33 cellular contexts compared by ENCODE assay signal in the genomic region with DNA sequence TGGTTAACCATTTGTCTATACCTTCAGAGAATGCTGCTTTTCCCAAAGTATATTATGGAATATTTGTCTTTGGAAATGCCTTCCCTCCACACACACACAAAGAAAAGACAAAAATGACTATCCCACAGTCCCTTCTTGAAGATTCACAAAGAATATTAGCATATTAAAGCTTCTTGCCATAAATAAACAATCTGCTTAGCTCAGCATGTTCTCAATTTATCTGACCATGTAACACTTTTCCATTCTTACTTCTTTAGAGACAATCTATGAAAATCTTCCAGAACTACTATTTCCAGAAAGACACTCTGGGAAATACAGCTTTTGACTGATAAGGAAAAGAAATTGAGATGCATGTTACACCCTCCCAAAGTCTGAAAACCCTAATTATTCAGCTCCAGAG. TPM values are rescaled to one million over a fixed set of nuclear protein-coding genes. Genes with fewer than 3 reads are reported as not detected.
"Had no signal": no experiment of that assay in that cellular context is flagged by ENCODE, and none has a peak within 500 bp of the region (broad histone marks: within the 10 kb centered on the region; RNA-seq: fewer than 3 reads in every experiment).

No MANE protein-coding gene starts in this region.

- H3K27ac ChIP-seq: neutrophil, pancreas, psoas muscle, skin epidermis, suprapubic skin, testis, tibial artery, transverse colon, upper lobe of right lung, uterus had no signal

- H3K4me3 ChIP-seq: pancreas, psoas muscle, skin epidermis, smooth muscle cell, spleen, suprapubic skin, testis, tibial artery, transverse colon, upper lobe of right lung, uterus had no signal

- H3K4me2 ChIP-seq: smooth muscle cell had no signal

- H3K36me3 ChIP-seq: neutrophil, pancreas, suprapubic skin, transverse colon, upper lobe of right lung, uterus had no signal

- H3K36me3 Mint-ChIP-seq: naive thymus-derived CD4-positive, alpha-beta T cell; natural killer cell treated with Interleukin-12 subunit alpha and Interleukin-12 subunit beta and Interleukin-15 and Interleukin-18, amount 100 ng/mL, for 72 hours; stimulated activated memory B cell treated with anti-CD40 and anti-IgM and Interleukin-4, amounts not matched to agents 10 μg/mL and 1 μg/mL and 100 μg/mL, for 72 hours had no signal

- DNase-seq: naive thymus-derived CD4-positive, alpha-beta T cell; nephron progenitor cell; nucleus accumbens; pancreas; posterior cingulate gyrus; psoas muscle; right cardiac atrium; spleen; stimulated activated CD4-positive, alpha-beta T cell treated with anti-CD3 and anti-CD28 coated beads, Interleukin-12 subunit alpha, Interleukin-12 subunit beta, amount 100 ng/mL, for 4 hours; stimulated activated CD4-positive, alpha-beta T cell treated with anti-CD3 and anti-CD28 coated beads, Interleukin-1b, Interleukin-23, amount 100 ng/mL, for 48 hours; stimulated activated CD4-positive, alpha-beta T cell treated with anti-CD3 and anti-CD28 coated beads, Interleukin-4, amount 100 ng/mL, for 1 hour; stimulated activated CD4-positive, alpha-beta T cell treated with anti-CD3 and anti-CD28 coated beads, Interleukin-4, amount 100 ng/mL, for 4 hours; stimulated activated CD8-positive, alpha-beta memory T cell treated with anti-CD3 and anti-CD28 coated beads, Interleukin-4, amount 100 ng/mL, for 48 hours; stimulated activated naive CD4-positive, alpha-beta T cell; stimulated activated naive CD8-positive, alpha-beta T cell treated with anti-CD3 and anti-CD28 coated beads, Interleukin-15, amount 100 ng/mL, for 72 hours; stimulated activated naive CD8-positive, alpha-beta T cell treated with anti-CD3 and anti-CD28 coated beads, Interleukin-15, Interleukin-2, amounts not matched to agents 100 U/mL and 50 U/mL, for 24 hours; substantia nigra; testis; tibial artery; transverse colon; upper lobe of right lung; uterus had no signal

- H3K27ac Mint-ChIP-seq: naive thymus-derived CD4-positive, alpha-beta T cell; natural killer cell treated with Interleukin-12 subunit alpha and Interleukin-12 subunit beta and Interleukin-15 and Interleukin-18, amount 100 ng/mL, for 72 hours; nephron progenitor cell; progenitor cell of endocrine pancreas; stimulated activated memory B cell treated with anti-CD40 and anti-IgM and Interleukin-4, amounts not matched to agents 10 μg/mL and 1 μg/mL and 100 μg/mL, for 72 hours; stimulated activated naive CD8-positive, alpha-beta T cell treated with anti-CD3 and anti-CD28 coated beads, Interleukin-15, amount 100 ng/mL, for 72 hours; type B pancreatic cell had no signal

- FAIRE-seq: pancreas had no signal

- H3K4me1 Mint-ChIP-seq: naive thymus-derived CD4-positive, alpha-beta T cell; stimulated activated memory B cell treated with anti-CD40 and anti-IgM and Interleukin-4, amounts not matched to agents 10 μg/mL and 1 μg/mL and 100 μg/mL, for 72 hours; stimulated activated naive CD8-positive, alpha-beta T cell treated with anti-CD3 and anti-CD28 coated beads, Interleukin-15, amount 100 ng/mL, for 72 hours had no signal

- ATAC-seq: naive thymus-derived CD4-positive, alpha-beta T cell; natural killer cell treated with Interleukin-12 subunit alpha and Interleukin-12 subunit beta and Interleukin-15 and Interleukin-18, amount 100 ng/mL, for 72 hours; pancreas; psoas muscle; right cardiac atrium; sciatic nerve; stimulated activated memory B cell treated with anti-CD40 and anti-IgM and Interleukin-4, amounts not matched to agents 10 μg/mL and 1 μg/mL and 100 μg/mL, for 72 hours; stimulated activated naive CD8-positive, alpha-beta T cell treated with anti-CD3 and anti-CD28 coated beads, Interleukin-15, amount 100 ng/mL, for 72 hours; stimulated activated naive CD8-positive, alpha-beta T cell treated with anti-CD3 and anti-CD28 coated beads, Interleukin-15, Interleukin-2, amounts not matched to agents 100 U/mL and 50 U/mL, for 24 hours; upper lobe of right lung had no signal

- H3K27me3 Mint-ChIP-seq: progenitor cell of endocrine pancreas; stimulated activated naive CD8-positive, alpha-beta T cell treated with anti-CD3 and anti-CD28 coated beads, Interleukin-15, amount 100 ng/mL, for 72 hours; type B pancreatic cell had no signal

- H3K9me3 ChIP-seq: neutrophil, pancreas, psoas muscle, spleen, suprapubic skin, testis, tibial artery, transverse colon, upper lobe of right lung, uterus had no signal

- H3K4me3 Mint-ChIP-seq: naive thymus-derived CD4-positive, alpha-beta T cell; natural killer cell treated with Interleukin-12 subunit alpha and Interleukin-12 subunit beta and Interleukin-15 and Interleukin-18, amount 100 ng/mL, for 72 hours; nephron progenitor cell; neural crest cell; stimulated activated memory B cell treated with anti-CD40 and anti-IgM and Interleukin-4, amounts not matched to agents 10 μg/mL and 1 μg/mL and 100 μg/mL, for 72 hours; stimulated activated naive CD8-positive, alpha-beta T cell treated with anti-CD3 and anti-CD28 coated beads, Interleukin-15, amount 100 ng/mL, for 72 hours; type B pancreatic cell had no signal

- H3K4me1 ChIP-seq: testis had no signal

- H3K27me3 ChIP-seq: neutrophil, pancreas, spleen, suprapubic skin, testis, tibial artery, transverse colon, upper lobe of right lung, uterus had no signal

- H3K9me3 Mint-ChIP-seq: naive thymus-derived CD4-positive, alpha-beta T cell; natural killer cell treated with Interleukin-12 subunit alpha and Interleukin-12 subunit beta and Interleukin-15 and Interleukin-18, amount 100 ng/mL, for 72 hours; nephron progenitor cell; neural crest cell; stimulated activated memory B cell treated with anti-CD40 and anti-IgM and Interleukin-4, amounts not matched to agents 10 μg/mL and 1 μg/mL and 100 μg/mL, for 72 hours; stimulated activated naive CD8-positive, alpha-beta T cell treated with anti-CD3 and anti-CD28 coated beads, Interleukin-15, amount 100 ng/mL, for 72 hours had no signal

RNA-seq across cellular contexts. Expression of a gene that starts 58.9 kb away (rescaled TPM):
- total RNA-seq: naive thymus-derived CD4-positive, alpha-beta T cell; natural killer cell treated with Interleukin-12 subunit alpha and Interleukin-12 subunit beta and Interleukin-15 and Interleukin-18, amount 100 ng/mL, for 72 hours; renal cortical epithelial cell; smooth muscle cell had no signal
- polyA plus RNA-seq: naive thymus-derived CD4-positive, alpha-beta T cell; smooth muscle cell had no signal
